Comparison of ENCODE assay signal across 1 cellular context in genomic region chr7:154579711-154580110, GRCh38.
TF ChIP-seq lines count a peak whose summit lies in the region.

No MANE protein-coding gene starts in this region.

TF ChIP-seq in IMR-90, 13 proteins besides CTCF, POLR2A, EP300 and RAD21:
- TF ChIP-seq FOS (IDR thresholded peaks at IDR 0.05; ENCODE audit: low read depth, low read length) (no peak), MAFK (IDR thresholded peaks at IDR 0.05; ENCODE audit: low read depth, low read length) (no peak), BHLHE40 (IDR thresholded peaks at IDR 0.05; ENCODE audit: low read depth, low read length) (no peak), RCOR1 (IDR thresholded peaks at IDR 0.05; ENCODE audit: insufficient replicate concordance, low read length) (no peak), USF2 (IDR thresholded peaks at IDR 0.05; ENCODE audit: low read depth, low read length) (no peak), SMC3 (IDR thresholded peaks at IDR 0.05; ENCODE audit: low read depth, low read length) (no peak), ELK1 (IDR thresholded peaks at IDR 0.05; ENCODE audit: borderline replicate concordance, low read depth, low read length) (no peak), CEBPB (IDR thresholded peaks at IDR 0.05; ENCODE audit: low read depth, low read length) (no peak), NFE2L2 (IDR thresholded peaks at IDR 0.05; ENCODE audit: low read depth, low read length) (no peak), MXI1 (IDR thresholded peaks at IDR 0.05; ENCODE audit: borderline replicate concordance, low read depth, low read length) (no peak), RFX5 (IDR thresholded peaks at IDR 0.05; ENCODE audit: low read depth, low read length) (no peak), MAZ (IDR thresholded peaks at IDR 0.05; ENCODE audit: borderline replicate concordance, low read depth, low read length) (no peak), CHD1 (IDR thresholded peaks at IDR 0.05; ENCODE audit: low read depth, low read length) (no peak)
